1 cellular context compared by ENCODE assay signal in genomic region chr3:155805802-155806618, GRCh38.
TF ChIP-seq lines count a peak whose summit lies in the region.

Gene C3orf33, minus strand, starts transcription at chr3:155806278. Its CDS starts 26 bp downstream, at chr3:155806252.

TF ChIP-seq in HepG2, 621 proteins besides CTCF, POLR2A, EP300 and RAD21 (continued from another document and continues in another):
- TF ChIP-seq ZSCAN30 (CRISPR knock-in tag; IDR thresholded peaks at IDR 0.05) (no peak), ZBTB8A (CRISPR knock-in tag; IDR thresholded peaks at IDR 0.05; ENCODE audit: borderline replicate concordance, low read depth) (no peak), ZNF446 (CRISPR knock-in tag; IDR thresholded peaks at IDR 0.05) (peak; percentile 89; the same call in 1 of the 2 replicates), GABPB1 (CRISPR knock-in tag; IDR thresholded peaks at IDR 0.05) (peak; percentile 73; the same call in 1 of the 2 replicates), ZBTB42 (CRISPR knock-in tag; IDR thresholded peaks at IDR 0.05) (no peak), SNRNP70 (IDR thresholded peaks at IDR 0.05; ENCODE audit: low read depth, low read length) (no peak), ZNF574 (CRISPR knock-in tag; IDR thresholded peaks at IDR 0.05) (peak; percentile 66), SPEN (CRISPR knock-in tag; IDR thresholded peaks at IDR 0.05; ENCODE audit: low read depth) (peak; percentile 72), STAG1 (CRISPR knock-in tag; IDR thresholded peaks at IDR 0.05) (peak; percentile 69), NFAT5 (CRISPR knock-in tag; IDR thresholded peaks at IDR 0.05) (peak; percentile 41; the same call in 1 of the 2 replicates), ATRX (CRISPR knock-in tag; IDR thresholded peaks at IDR 0.05; ENCODE audit: borderline replicate concordance) (no peak), STAT6 (CRISPR knock-in tag; IDR thresholded peaks at IDR 0.05; ENCODE audit: borderline replicate concordance) (no peak), SRSF4 (IDR thresholded peaks at IDR 0.05; ENCODE audit: low read depth, low read length, poor library complexity, severe bottlenecking) (no peak), ZNF562 (CRISPR knock-in tag; IDR thresholded peaks at IDR 0.05; ENCODE audit: borderline replicate concordance) (no peak), HNF4G (IDR thresholded peaks at IDR 0.05; ENCODE audit: borderline replicate concordance, low read depth, low read length) (no peak), HNF4G (CRISPR knock-in tag; IDR thresholded peaks at IDR 0.05; ENCODE audit: borderline replicate concordance, low read depth) (no peak), KDM1A (CRISPR knock-in tag; IDR thresholded peaks at IDR 0.05) (no peak), ZNF790 (CRISPR knock-in tag; IDR thresholded peaks at IDR 0.05; ENCODE audit: borderline replicate concordance) (0 out of 2 replicates have a peak, but pooled peaks have one; percentile 43), ZFP37 (CRISPR knock-in tag; IDR thresholded peaks at IDR 0.05; ENCODE audit: borderline replicate concordance) (no peak), ZNF234 (CRISPR knock-in tag; conservative IDR thresholded peaks at IDR 0.05) (peak; percentile 41; the same call in 1 of the 2 replicates), RARA (CRISPR knock-in tag; IDR thresholded peaks at IDR 0.05) (0 out of 2 replicates have a peak, but pooled peaks have one; percentile 7), BCL6 (CRISPR knock-in tag; IDR thresholded peaks at IDR 0.05) (no peak; the same call in 1 of the 2 replicates), KMT2A (CRISPR knock-in tag; IDR thresholded peaks at IDR 0.05) (peak; percentile 59; the same call in 1 of the 2 replicates), KDM2A (CRISPR knock-in tag; IDR thresholded peaks at IDR 0.05; ENCODE audit: borderline replicate concordance, low read depth) (peak; percentile 88), ZNF556 (CRISPR knock-in tag; IDR thresholded peaks at IDR 0.05; ENCODE audit: borderline replicate concordance) (peak; percentile 80; the same call in 1 of the 2 replicates), NFE2 (CRISPR knock-in tag; IDR thresholded peaks at IDR 0.05) (no peak), ZNF275 (CRISPR knock-in tag; IDR thresholded peaks at IDR 0.05; ENCODE audit: borderline replicate concordance) (peak; percentile 29; the same call in 1 of the 2 replicates), ZC3H4 (CRISPR knock-in tag; IDR thresholded peaks at IDR 0.05; ENCODE audit: borderline replicate concordance) (no peak), HNRNPUL1 (IDR thresholded peaks at IDR 0.05; ENCODE audit: low read depth, low read length) (no peak), THYN1 (CRISPR knock-in tag; IDR thresholded peaks at IDR 0.05; ENCODE audit: borderline replicate concordance, low read depth) (no peak), ZNF513 (CRISPR knock-in tag; conservative IDR thresholded peaks at IDR 0.05) (peak; percentile 66; the same call in 1 of the 2 replicates), KLF15 (CRISPR knock-in tag; IDR thresholded peaks at IDR 0.05; ENCODE audit: borderline replicate concordance) (no peak), PRDM10 (CRISPR knock-in tag; IDR thresholded peaks at IDR 0.05; ENCODE audit: low read depth) (0 out of 2 replicates have a peak, but pooled peaks have one; percentile 0), ZZZ3 (CRISPR knock-in tag; IDR thresholded peaks at IDR 0.05; ENCODE audit: borderline replicate concordance) (0 out of 2 replicates have a peak, but pooled peaks have one; percentile 3), ETV6 (CRISPR knock-in tag; conservative IDR thresholded peaks at IDR 0.05) (no peak), ZFP62 (CRISPR knock-in tag; IDR thresholded peaks at IDR 0.05) (no peak), ZSCAN21 (CRISPR knock-in tag; IDR thresholded peaks at IDR 0.05; ENCODE audit: borderline replicate concordance) (no peak; the same call in 1 of the 2 replicates), PPARG (CRISPR knock-in tag; conservative IDR thresholded peaks at IDR 0.05) (no peak), DR1 (CRISPR knock-in tag; IDR thresholded peaks at IDR 0.05) (no peak), HDAC6 (IDR thresholded peaks at IDR 0.05; ENCODE audit: low read depth, low read length) (no peak), NR1H2 (CRISPR knock-in tag; IDR thresholded peaks at IDR 0.05; ENCODE audit: borderline replicate concordance, low read depth) (no peak), MIXL1 (CRISPR knock-in tag; IDR thresholded peaks at IDR 0.05) (0 out of 2 replicates have a peak, but pooled peaks have one; percentile 13), BRF2 (CRISPR knock-in tag; IDR thresholded peaks at IDR 0.05) (no peak), PHF8 (CRISPR knock-in tag; IDR thresholded peaks at IDR 0.05) (peak; percentile 93), ZNF691 (CRISPR knock-in tag; IDR thresholded peaks at IDR 0.05; ENCODE audit: borderline replicate concordance, low read depth) (0 out of 2 replicates have a peak, but pooled peaks have one; percentile 66)
